Comparison of ENCODE assay signal across 24 cellular contexts in genomic region chr2:119306196-119306590, GRCh38.
DNase-seq lines count a peak whose midpoint lies in the region; ATAC-seq and TF ChIP-seq lines count a peak whose summit lies in the region.
"Had no signal": no experiment of that assay in that cellular context is flagged by ENCODE, and none has a peak within 500 bp of the region (broad histone marks: within the 10 kb centered on the region; RNA-seq: fewer than 3 reads in every experiment).

No MANE protein-coding gene starts in this region.

- TF ChIP-seq EP300 in esophagus muscularis mucosa (IDR thresholded peaks at IDR 0.05) = no peak

- H3K27me3 Mint-ChIP-seq in natural killer cell treated with Interleukin-12 subunit alpha and Interleukin-12 subunit beta and Interleukin-15 and Interleukin-18, amount 100 ng/mL, for 72 hours = no peaks in the 10 kb centered on the region
- H3K27me3 Mint-ChIP-seq: activated CD4-positive, alpha-beta T cell treated with anti-CD3 and anti-CD28 coated beads, Interleukin-2, amount 10 ng/mL, durations not matched to agents 24 days and 14 days; activated T-helper 17 cell treated with anti-CD3 and anti-CD28 coated beads, Interleukin-2, amount 50 U/mL, for 72 hours; brain; naive thymus-derived CD8-positive, alpha-beta T cell had no signal

- H3K79me2 ChIP-seq in DOHH2 (ENCODE audit: control insufficient read depth, low read length) = peaks cover 25% of the 10 kb centered on the region
- H3K79me2 ChIP-seq: hepatocyte had no signal

- TF ChIP-seq CTCF in DOHH2 (IDR thresholded peaks at IDR 0.05; ENCODE audit: low read depth, low read length, poor library complexity, severe bottlenecking) (no peak), gastrocnemius medialis (IDR thresholded peaks at IDR 0.05 in 4 of 5, conservative IDR thresholded peaks at IDR 0.05 in 1 of 5) (no peak), esophagus muscularis mucosa (IDR thresholded peaks at IDR 0.05) (no peak)

- in situ Hi-C loops in gastrocnemius medialis (cut with MboI; ENCODE audit: low sequenced_read_pairs in 4 of 4) = loop anchor here in 3 of 4 donors (25.0 kb wide), 2 partner anchors 294 to 419 kb away; no protein-coding TSS in a partner anchor

- H3K27ac ChIP-seq in DOHH2 (ENCODE audit: low read depth, low read length) = no peak overlapping the region
- peak overlapping the region; percentile 20 for H3K27ac ChIP-seq in cingulate gyrus (ENCODE audit: low read depth, low read length)
- peak overlapping the region; percentile 82 to 90 (median 85) for H3K27ac ChIP-seq in gastrocnemius medialis
- no peak overlapping the region for H3K27ac ChIP-seq in esophagus muscularis mucosa (replicated peaks in 1 of 4)
- H3K27ac ChIP-seq: BLaER1, hepatocyte, stomach, upper lobe of right lung had no signal

- no peak overlapping the region for H3K4me3 Mint-ChIP-seq in natural killer cell treated with Interleukin-12 subunit alpha and Interleukin-12 subunit beta and Interleukin-15 and Interleukin-18, amount 100 ng/mL, for 72 hours
- H3K4me3 Mint-ChIP-seq: activated CD4-positive, alpha-beta T cell treated with anti-CD3 and anti-CD28 coated beads, Interleukin-2, amount 10 ng/mL, durations not matched to agents 24 days and 14 days; activated T-helper 17 cell treated with anti-CD3 and anti-CD28 coated beads, Interleukin-2, amount 50 U/mL, for 72 hours; brain; naive thymus-derived CD8-positive, alpha-beta T cell; T-helper 1 cell treated with Interleukin-12 subunit alpha and Interleukin-12 subunit beta and Interleukin-4 antibody, amounts not matched to agents 30 μg/mL and 1 μg/mL, for 36 hours had no signal

- H3K27me3 ChIP-seq in DOHH2 (ENCODE audit: control insufficient read depth, low read length) (no peaks in the 10 kb centered on the region), gastrocnemius medialis (no peaks in the 10 kb centered on the region), esophagus muscularis mucosa (no peaks in the 10 kb centered on the region)
- H3K27me3 ChIP-seq: BLaER1, hepatocyte, stomach, upper lobe of right lung had no signal

- H3F3A ChIP-seq in DOHH2 (ENCODE audit: control insufficient read depth, insufficient read depth) = peaks cover 7% of the 10 kb centered on the region

- DNase-seq in left lobe of liver (ENCODE audit: low spot score) (no peak), gastrocnemius medialis (peak in 1 of 2 donors; percentile 39), esophagus muscularis mucosa (ENCODE audit: extremely low spot score) (no peak), H4 (ENCODE audit: low spot score) (no peak)
- no peak for DNase-seq in natural killer cell treated with Interleukin-12 subunit alpha and Interleukin-12 subunit beta and Interleukin-15 and Interleukin-18, amount 100 ng/mL, for 72 hours (ENCODE audit: low spot score)
- DNase-seq: activated CD4-positive, alpha-beta T cell treated with anti-CD3 and anti-CD28 coated beads, Interleukin-2, amount 10 ng/mL, durations not matched to agents 24 days and 14 days; cortex of kidney; KG1; mesendoderm; MV-4-11; naive thymus-derived CD8-positive, alpha-beta T cell; NCI-H1694 treated with DMSO at 0.1 percent for 48 hours; NCI-H774; stimulated activated CD4-positive, alpha-beta T cell treated with anti-CD3 and anti-CD28 coated beads, Interleukin-4, amount 100 ng/mL, for 4 hours; stomach; upper lobe of right lung had no signal

- TF ChIP-seq POLR2A in gastrocnemius medialis (IDR thresholded peaks at IDR 0.05) (no peak), esophagus muscularis mucosa (IDR thresholded peaks at IDR 0.05; ENCODE audit: low read depth) (no peak)

- H4K20me1 ChIP-seq in DOHH2 (ENCODE audit: control insufficient read depth, insufficient read depth, low read depth, low read length) = no peaks in the 10 kb centered on the region
- H4K20me1 ChIP-seq: BLaER1 had no signal

- no peaks in the 10 kb centered on the region for H3K9me2 ChIP-seq in DOHH2 (replicated peaks; ENCODE audit: control insufficient read depth, low read length)

- peaks cover 0 to 4% of the 10 kb centered on the region in 2 donors for H3K4me1 Mint-ChIP-seq in natural killer cell treated with Interleukin-12 subunit alpha and Interleukin-12 subunit beta and Interleukin-15 and Interleukin-18, amount 100 ng/mL, for 72 hours (ENCODE audit: low read depth in 2 of 2)
- H3K4me1 Mint-ChIP-seq: activated CD4-positive, alpha-beta T cell treated with anti-CD3 and anti-CD28 coated beads, Interleukin-2, amount 10 ng/mL, durations not matched to agents 24 days and 14 days; activated T-helper 17 cell treated with anti-CD3 and anti-CD28 coated beads, Interleukin-2, amount 50 U/mL, for 72 hours; naive thymus-derived CD8-positive, alpha-beta T cell had no signal

- peaks cover 83% of the 10 kb centered on the region for H3K4me1 ChIP-seq in DOHH2 (ENCODE audit: control insufficient read depth, low read length)
- H3K4me1 ChIP-seq in gastrocnemius medialis = peaks cover 8 to 19% of the 10 kb centered on the region in 2 donors
- no peaks in the 10 kb centered on the region for H3K4me1 ChIP-seq in esophagus muscularis mucosa
- H3K4me1 ChIP-seq: BLaER1, upper lobe of right lung had no signal

- 69% methylated on average over 10 of the region's 10 CpGs for WGBS in esophagus muscularis mucosa

- no peaks in the 10 kb centered on the region for H3K9me3 ChIP-seq in DOHH2 (ENCODE audit: control insufficient read depth, insufficient read depth, low read length)
- H3K9me3 ChIP-seq in gastrocnemius medialis = no peaks in the 10 kb centered on the region
- H3K9me3 ChIP-seq in esophagus muscularis mucosa = no peaks in the 10 kb centered on the region
- H3K9me3 ChIP-seq: BLaER1, stomach, upper lobe of right lung had no signal

- no peaks in the 10 kb centered on the region; the same call in 1 of the 2 replicates for H3K36me3 ChIP-seq in DOHH2 (ENCODE audit: control insufficient read depth, low read length)
- H3K36me3 ChIP-seq in gastrocnemius medialis = no peaks in the 10 kb centered on the region
- H3K36me3 ChIP-seq in esophagus muscularis mucosa = peaks cover 0 to 7% (median 2%) of the 10 kb centered on the region in 4 donors
- H3K36me3 ChIP-seq: BLaER1, upper lobe of right lung had no signal

- no peaks in the 10 kb centered on the region for H3K9me3 Mint-ChIP-seq in natural killer cell treated with Interleukin-12 subunit alpha and Interleukin-12 subunit beta and Interleukin-15 and Interleukin-18, amount 100 ng/mL, for 72 hours
- H3K9me3 Mint-ChIP-seq: activated CD4-positive, alpha-beta T cell treated with anti-CD3 and anti-CD28 coated beads, Interleukin-2, amount 10 ng/mL, durations not matched to agents 24 days and 14 days; activated T-helper 17 cell treated with anti-CD3 and anti-CD28 coated beads, Interleukin-2, amount 50 U/mL, for 72 hours; brain; naive thymus-derived CD8-positive, alpha-beta T cell; T-helper 1 cell treated with Interleukin-12 subunit alpha and Interleukin-12 subunit beta and Interleukin-4 antibody, amounts not matched to agents 30 μg/mL and 1 μg/mL, for 36 hours had no signal

- H3K36me3 Mint-ChIP-seq in natural killer cell treated with Interleukin-12 subunit alpha and Interleukin-12 subunit beta and Interleukin-15 and Interleukin-18, amount 100 ng/mL, for 72 hours = no peaks in the 10 kb centered on the region
- H3K36me3 Mint-ChIP-seq: brain had no signal

- intact Hi-C loops in gastrocnemius medialis (cut with DNase I; ENCODE audit: low total_unique reads) (loop anchor here (5.0 kb wide), 3 partner anchors 61 to 994 kb away; partner anchors contain the start of genes C2orf76 and DBI), esophagus muscularis mucosa (cut with DNase I) (no loop called here)

- no peak overlapping the region for H3K27ac Mint-ChIP-seq in natural killer cell treated with Interleukin-12 subunit alpha and Interleukin-12 subunit beta and Interleukin-15 and Interleukin-18, amount 100 ng/mL, for 72 hours
- H3K27ac Mint-ChIP-seq: activated CD4-positive, alpha-beta T cell treated with anti-CD3 and anti-CD28 coated beads, Interleukin-2, amount 10 ng/mL, durations not matched to agents 24 days and 14 days; activated T-helper 17 cell treated with anti-CD3 and anti-CD28 coated beads, Interleukin-2, amount 50 U/mL, for 72 hours; T-helper 1 cell treated with Interleukin-12 subunit alpha and Interleukin-12 subunit beta and Interleukin-4 antibody, amounts not matched to agents 30 μg/mL and 1 μg/mL, for 36 hours had no signal

- H3K4me2 ChIP-seq in DOHH2 (ENCODE audit: low read length) = peak overlapping the region; percentile 58
- H3K4me2 ChIP-seq: BLaER1, hepatocyte had no signal

- ATAC-seq in left lobe of liver = peak; percentile 63
- ATAC-seq in gastrocnemius medialis = peak; percentile 72 to 82
- no peak for ATAC-seq in natural killer cell treated with Interleukin-12 subunit alpha and Interleukin-12 subunit beta and Interleukin-15 and Interleukin-18, amount 100 ng/mL, for 72 hours
- no peak for ATAC-seq in GM18873 (IDR thresholded peaks at IDR 0.05; ENCODE audit: low FRiP score, unreplicated experiment)
- ATAC-seq: activated T-helper 17 cell treated with anti-CD3 and anti-CD28 coated beads, Interleukin-2, amount 50 U/mL, for 72 hours; naive thymus-derived CD8-positive, alpha-beta T cell; upper lobe of right lung had no signal

- peak overlapping the region; percentile 38 for H3K4me3 ChIP-seq in DOHH2 (ENCODE audit: low read length)
- H3K4me3 ChIP-seq in gastrocnemius medialis = peak overlapping the region; percentile 24 to 49 (median 42)
- H3K4me3 ChIP-seq in esophagus muscularis mucosa = no peak overlapping the region
- H3K4me3 ChIP-seq: BLaER1, hepatocyte, stomach, upper lobe of right lung had no signal

Comparison
In these comparisons a context has a peak if more than half of its experiments do, and no peak if none do; other contexts are left out.
1. H3K27ac ChIP-seq: peak in cingulate gyrus (single experiment) and gastrocnemius medialis (4 of 4); none in DOHH2 (single experiment) and esophagus muscularis mucosa (0 of 4).
2. H3K4me3 ChIP-seq: peak in DOHH2 (single experiment) and gastrocnemius medialis (4 of 4); none in esophagus muscularis mucosa (0 of 4).
3. ATAC-seq: peak in left lobe of liver (single experiment) and gastrocnemius medialis (2 of 2); none in natural killer cell treated with Interleukin-12 subunit alpha and Interleukin-12 subunit beta and Interleukin-15 and Interleukin-18, amount 100 ng/mL, for 72 hours (0 of 2) and GM18873 (single experiment).